Comparison of ENCODE assay signal across 9 cellular contexts in genomic region chr9:123637940-123638634, GRCh38.
DNase-seq lines count a peak whose midpoint lies in the region; ATAC-seq, FAIRE-seq and TF ChIP-seq lines count a peak whose summit lies in the region.
"Had no signal": no experiment of that assay in that cellular context is flagged by ENCODE, and none has a peak within 500 bp of the region (broad histone marks: within the 10 kb centered on the region; RNA-seq: fewer than 3 reads in every experiment).

No MANE protein-coding gene starts in this region.

- no peaks in the 10 kb centered on the region for H3K9me3 Mint-ChIP-seq in activated naive CD8-positive, alpha-beta T cell treated with anti-CD3 and anti-CD28 coated beads, Interleukin-2, amount 50 U/mL, for 24 hours

- peak; percentile 65 for FAIRE-seq in GM18507 (lab: Jason Lieb, UNC)

- DNase-seq in GM18507 (ENCODE audit: extremely low spot score, insufficient read length, low read depth) = no peak
- DNase-seq in KG1 (lab: John Stamatoyannopoulos, UW) = peak; percentile 35
- no peak for DNase-seq in activated naive CD8-positive, alpha-beta T cell treated with anti-CD3 and anti-CD28 coated beads, Interleukin-2, amount 50 U/mL, for 24 hours
- DNase-seq in ovary = peak in 1 of 5 donors; percentile 29
- no peak for DNase-seq in putamen (ENCODE audit: low spot score)
- DNase-seq in Ammon's horn (ENCODE audit: low spot score) = no peak
- DNase-seq in cerebellar cortex (ENCODE audit: low spot score) = no peak
- no peak for DNase-seq in right atrium auricular region (ENCODE audit: low spot score)
- DNase-seq: heart right ventricle had no signal

- intact Hi-C loops in ovary (cut with DNase I) = no loop called here

- TF ChIP-seq CTCF in ovary (IDR thresholded peaks at IDR 0.05) (no peak), right atrium auricular region (IDR thresholded peaks at IDR 0.05) (no peak)

- no peak for TF ChIP-seq POLR2A in ovary (IDR thresholded peaks at IDR 0.05)

- no peaks in the 10 kb centered on the region for H3K36me3 ChIP-seq in ovary
- H3K36me3 ChIP-seq in right atrium auricular region = no peaks in the 10 kb centered on the region
- H3K36me3 ChIP-seq: heart right ventricle had no signal

- no peak for TF ChIP-seq EP300 in ovary (IDR thresholded peaks at IDR 0.05)

- peak overlapping the region; percentile 58 for H3K4me3 Mint-ChIP-seq in activated naive CD8-positive, alpha-beta T cell treated with anti-CD3 and anti-CD28 coated beads, Interleukin-2, amount 50 U/mL, for 24 hours

- 42 to 54% (median 46%) methylated on average over 10 of the region's 10 CpGs for WGBS in ovary, 3 donors

- H3K27ac ChIP-seq in ovary (no peak overlapping the region), right atrium auricular region (no peak overlapping the region)

- H3K27me3 ChIP-seq in ovary (no peaks in the 10 kb centered on the region), right atrium auricular region (no peaks in the 10 kb centered on the region)
- H3K27me3 ChIP-seq: heart right ventricle had no signal

- H3K4me1 ChIP-seq in ovary (ENCODE audit: insufficient read depth) = peaks cover 9% of the 10 kb centered on the region
- H3K4me1 ChIP-seq in right atrium auricular region = peaks cover 0 to 13% of the 10 kb centered on the region in 2 donors

- H3K36me3 Mint-ChIP-seq in activated naive CD8-positive, alpha-beta T cell treated with anti-CD3 and anti-CD28 coated beads, Interleukin-2, amount 50 U/mL, for 24 hours (ENCODE audit: low read depth) = peaks cover 3% of the 10 kb centered on the region

- ATAC-seq in activated naive CD8-positive, alpha-beta T cell treated with anti-CD3 and anti-CD28 coated beads, Interleukin-2, amount 50 U/mL, for 24 hours = peak; percentile 39

- H3K4me1 Mint-ChIP-seq in activated naive CD8-positive, alpha-beta T cell treated with anti-CD3 and anti-CD28 coated beads, Interleukin-2, amount 50 U/mL, for 24 hours = peaks cover 51% of the 10 kb centered on the region

- H3K27ac Mint-ChIP-seq in activated naive CD8-positive, alpha-beta T cell treated with anti-CD3 and anti-CD28 coated beads, Interleukin-2, amount 50 U/mL, for 24 hours = peak overlapping the region; percentile 28

- no peaks in the 10 kb centered on the region for H3K27me3 Mint-ChIP-seq in activated naive CD8-positive, alpha-beta T cell treated with anti-CD3 and anti-CD28 coated beads, Interleukin-2, amount 50 U/mL, for 24 hours

- H3K4me3 ChIP-seq in ovary (peak overlapping the region; percentile 21), right atrium auricular region (no peak overlapping the region)

- H3K9me3 ChIP-seq in ovary (no peaks in the 10 kb centered on the region), right atrium auricular region (no peaks in the 10 kb centered on the region)
- H3K9me3 ChIP-seq: heart right ventricle had no signal
